In genomic region chr10:95916039-95916438, GRCh38 we compare ENCODE assay signal across 2 cellular contexts. TPM values are rescaled to one million over a fixed set of nuclear protein-coding genes. Genes with fewer than 3 reads are reported as not detected.
"Had no signal": no experiment of that assay in that cellular context is flagged by ENCODE, and none has a peak within 500 bp of the region (broad histone marks: within the 10 kb centered on the region; RNA-seq: fewer than 3 reads in every experiment).

No MANE protein-coding gene starts in this region.

RNA-seq across cellular contexts. Expression of gene CC2D2B, which starts 8.3 kb away (rescaled TPM):
- total RNA-seq: foreskin keratinocyte had no signal
- polyA plus RNA-seq: fibroblast of lung had no signal
